ENCODE assay signal across 9 cellular contexts in the genomic region with DNA sequence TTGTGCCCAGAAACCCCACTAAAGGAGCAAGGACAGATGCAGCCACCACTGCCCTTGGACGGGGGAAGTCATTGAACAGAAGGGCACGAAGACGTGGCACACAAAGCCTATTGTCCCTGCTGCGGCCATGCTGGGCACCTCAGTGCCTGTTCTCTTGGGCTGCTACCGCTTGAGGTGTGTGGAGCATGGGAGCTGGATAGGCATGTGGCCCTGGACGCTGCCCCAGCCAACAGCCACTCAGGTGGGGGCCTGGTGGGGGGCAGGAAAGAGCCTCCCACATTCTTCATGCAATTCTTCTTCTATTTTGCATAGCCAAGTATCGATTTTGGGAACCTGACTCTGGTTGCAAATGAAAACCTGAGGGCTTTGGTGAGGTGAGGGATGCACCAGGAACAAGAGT.
"Had no signal": no experiment of that assay in that cellular context is flagged by ENCODE, and none has a peak within 500 bp of the region (broad histone marks: within the 10 kb centered on the region; RNA-seq: fewer than 3 reads in every experiment).

No MANE protein-coding gene starts in this region.

- H3K27ac ChIP-seq: GM23248, HL-60 had no signal

- FAIRE-seq: K562 had no signal

- H3K4me1 ChIP-seq: HAP-1 had no signal

- H3K9ac ChIP-seq: GM23248 had no signal

- H3K36me3 ChIP-seq: HAP-1 had no signal

- H3K27ac Mint-ChIP-seq: HFFc6 had no signal

- H3K9me3 ChIP-seq: HAP-1 had no signal

- H3K4me3 ChIP-seq: GM23248, HAP-1, K562 had no signal

- H3K4me3 Mint-ChIP-seq: HFFc6 had no signal

- DNase-seq: GM23248, GOT3, H7, HFFc6, IMR-90 had no signal

- H2AFZ ChIP-seq: GM23248 had no signal

- ATAC-seq: HCT116, K562 had no signal
